1 cellular context compared by ENCODE assay signal in the genomic region with DNA sequence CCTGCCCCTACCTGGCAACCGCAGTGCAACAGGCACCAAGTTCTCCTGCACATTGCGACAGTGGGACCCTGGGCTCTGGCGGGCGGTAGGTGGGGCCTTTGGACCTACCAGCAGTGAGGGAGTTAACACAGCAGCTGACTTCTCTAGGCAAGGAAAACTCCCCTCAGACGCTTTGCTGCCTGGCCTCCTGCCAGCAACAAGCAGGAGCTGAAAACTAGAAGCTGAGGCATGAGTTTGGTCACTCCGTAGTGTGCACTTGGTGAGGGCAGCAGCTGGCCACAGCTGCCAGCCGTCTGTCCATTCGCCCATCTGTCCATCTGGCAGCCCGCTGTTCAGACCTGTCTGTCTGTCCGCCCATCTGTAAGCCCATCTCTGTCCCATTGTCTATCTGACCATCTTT.
TF ChIP-seq lines count a peak whose summit lies in the region.

No MANE protein-coding gene starts in this region.

TF ChIP-seq in K562, 482 proteins besides CTCF, POLR2A, EP300 and RAD21 (continued from another document):
- TF ChIP-seq NFIC (IDR thresholded peaks at IDR 0.05) (peak; percentile 94), CREM (IDR thresholded peaks at IDR 0.05; ENCODE audit: low read depth) (peak; percentile 18; the same call in 1 of the 2 replicates), RNF2 (IDR thresholded peaks at IDR 0.05) (peak; percentile 47; the same call in 1 of the 2 replicates), SOX6 (IDR thresholded peaks at IDR 0.05) (0 out of 2 replicates have a peak, but pooled peaks have one; percentile 31), DACH1 (IDR thresholded peaks at IDR 0.05; ENCODE audit: partially characterized antibody) (peak; percentile 53)
- TF ChIP-seq, protein P1, sequence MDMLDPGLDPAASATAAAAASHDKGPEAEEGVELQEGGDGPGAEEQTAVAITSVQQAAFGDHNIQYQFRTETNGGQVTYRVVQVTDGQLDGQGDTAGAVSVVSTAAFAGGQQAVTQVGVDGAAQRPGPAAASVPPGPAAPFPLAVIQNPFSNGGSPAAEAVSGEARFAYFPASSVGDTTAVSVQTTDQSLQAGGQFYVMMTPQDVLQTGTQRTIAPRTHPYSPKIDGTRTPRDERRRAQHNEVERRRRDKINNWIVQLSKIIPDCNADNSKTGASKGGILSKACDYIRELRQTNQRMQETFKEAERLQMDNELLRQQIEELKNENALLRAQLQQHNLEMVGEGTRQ (CRISPR knock-in tag; IDR thresholded peaks at IDR 0.05): peak; percentile 50
- TF ChIP-seq, protein P2, sequence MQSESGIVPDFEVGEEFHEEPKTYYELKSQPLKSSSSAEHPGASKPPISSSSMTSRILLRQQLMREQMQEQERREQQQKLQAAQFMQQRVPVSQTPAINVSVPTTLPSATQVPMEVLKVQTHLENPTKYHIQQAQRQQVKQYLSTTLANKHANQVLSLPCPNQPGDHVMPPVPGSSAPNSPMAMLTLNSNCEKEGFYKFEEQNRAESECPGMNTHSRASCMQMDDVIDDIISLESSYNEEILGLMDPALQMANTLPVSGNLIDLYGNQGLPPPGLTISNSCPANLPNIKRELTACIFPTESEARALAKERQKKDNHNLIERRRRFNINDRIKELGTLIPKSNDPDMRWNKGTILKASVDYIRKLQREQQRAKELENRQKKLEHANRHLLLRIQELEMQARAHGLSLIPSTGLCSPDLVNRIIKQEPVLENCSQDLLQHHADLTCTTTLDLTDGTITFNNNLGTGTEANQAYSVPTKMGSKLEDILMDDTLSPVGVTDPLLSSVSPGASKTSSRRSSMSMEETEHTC (IDR thresholded peaks at IDR 0.05): peak; percentile 76
